In genomic region chr17:31739300-31739699, GRCh38 we compare ENCODE assay signal across 13 cellular contexts.
DNase-seq lines count a peak whose midpoint lies in the region; ATAC-seq, FAIRE-seq and TF ChIP-seq lines count a peak whose summit lies in the region.
"Had no signal": no experiment of that assay in that cellular context is flagged by ENCODE, and none has a peak within 500 bp of the region (broad histone marks: within the 10 kb centered on the region; RNA-seq: fewer than 3 reads in every experiment).

No MANE protein-coding gene starts in this region.

- peak; percentile 50 for FAIRE-seq in bronchial epithelial cell (lab: Jason Lieb, UNC)

- H3K27me3 ChIP-seq in bronchial epithelial cell (ENCODE audit: control insufficient read depth, insufficient read depth, low read length), result no peaks in the 10 kb centered on the region

- no peaks in the 10 kb centered on the region for H3K36me3 ChIP-seq in bronchial epithelial cell (ENCODE audit: control insufficient read depth, insufficient read depth, low read length)

- TF ChIP-seq CTCF in bronchial epithelial cell (IDR thresholded peaks at IDR 0.05; ENCODE audit: insufficient read depth, low read length, severe bottlenecking), result no peak

- no peak overlapping the region for H3K4me3 ChIP-seq in bronchial epithelial cell (ENCODE audit: low read depth, low read length)
- H3K4me3 ChIP-seq: PC-9 had no signal

- DNase-seq in HT1080 (ENCODE audit: low read depth) (peak; percentile 17), bronchial epithelial cell (ENCODE audit: low read depth) (peak; percentile 53), left ventricle myocardium superior (no peak), superior temporal gyrus (ENCODE audit: extremely low spot score) (peak; percentile 40), NCI-H2081 treated with DMSO at 0.1 percent for 48 hours (lab: John Stamatoyannopoulos, UW) (no peak)
- no peak for DNase-seq in activated CD4-positive, alpha-beta T cell treated with anti-CD3 and anti-CD28 coated beads for 4 hours
- no peak for DNase-seq in activated CD4-positive, alpha-beta T cell treated with anti-CD3 and anti-CD28 coated beads for 48 hours
- DNase-seq: activated CD4-positive, alpha-beta memory T cell treated with anti-CD3 and anti-CD28 coated beads for 36 hours; CD8-positive, alpha-beta T cell; islet precursor cell; natural killer cell; PC-9 had no signal

- ATAC-seq in left ventricle myocardium superior (peak; percentile 66), HG02678 (IDR thresholded peaks at IDR 0.05; ENCODE audit: unreplicated experiment) (no peak)
- ATAC-seq: CD8-positive, alpha-beta T cell; natural killer cell had no signal

- intact Hi-C loops in left ventricle myocardium superior (cut with micrococcal nuclease), result no loop called here

Comparison
In these comparisons a context has a peak if more than half of its experiments do, and no peak if none do; other contexts are left out.
1. DNase-seq: peak in HT1080 (single experiment), bronchial epithelial cell (single experiment) and superior temporal gyrus (single experiment); none in left ventricle myocardium superior (single experiment), NCI-H2081 treated with DMSO at 0.1 percent for 48 hours (single experiment), activated CD4-positive, alpha-beta T cell treated with anti-CD3 and anti-CD28 coated beads for 4 hours (0 of 2) and activated CD4-positive, alpha-beta T cell treated with anti-CD3 and anti-CD28 coated beads for 48 hours (single experiment).